8 cellular contexts compared by ENCODE assay signal in genomic region chrX:48919360-48919821, GRCh38.
DNase-seq lines count a peak whose midpoint lies in the region; ATAC-seq and TF ChIP-seq lines count a peak whose summit lies in the region.

No MANE protein-coding gene starts in this region.

- peak overlapping the region; percentile 56; the same call in 1 of the 2 replicates for H3K4me3 ChIP-seq in AG10803 (ENCODE audit: low read length)
- H3K4me3 ChIP-seq in fibroblast of pulmonary artery (replicated peaks; ENCODE audit: low read depth, low read length) = peak overlapping the region; percentile 60
- H3K4me3 ChIP-seq in parathyroid adenoma (ENCODE audit: low read depth, low read length) = peak overlapping the region; percentile 68

- TF ChIP-seq CTCF in AG10803 (conservative IDR thresholded peaks at IDR 0.05; ENCODE audit: low read length) = no peak
- no peak for TF ChIP-seq CTCF in fibroblast of pulmonary artery (IDR thresholded peaks at IDR 0.05; ENCODE audit: low read length, missing control alignments)
- no peak for TF ChIP-seq CTCF in parathyroid adenoma (IDR thresholded peaks at IDR 0.05)

- ATAC-seq in HG02610 (IDR thresholded peaks at IDR 0.05; ENCODE audit: unreplicated experiment) (peak; percentile 20), GM18868 (IDR thresholded peaks at IDR 0.05; ENCODE audit: unreplicated experiment) (no peak), HG03025 (IDR thresholded peaks at IDR 0.05; ENCODE audit: low FRiP score, unreplicated experiment) (no peak)
- peak; percentile 30 to 37 for ATAC-seq in activated CD4-positive, CD25-positive, alpha-beta regulatory T cell treated with anti-CD3 and anti-CD28 coated beads, Interleukin-2, amount 50 U/mL, for 24 hours

- H3K27ac ChIP-seq in parathyroid adenoma = peak overlapping the region; percentile 84

- peak overlapping the region; percentile 68 for H3K4me2 ChIP-seq in parathyroid adenoma (ENCODE audit: low read length)

- peaks cover 6% of the 10 kb centered on the region for H3K4me1 ChIP-seq in parathyroid adenoma

- H2AFZ ChIP-seq in parathyroid adenoma = peak overlapping the region; percentile 79

- H3K79me2 ChIP-seq in parathyroid adenoma = no peaks in the 10 kb centered on the region

- H3K9me3 ChIP-seq in parathyroid adenoma (ENCODE audit: control insufficient read depth, low read length) = no peaks in the 10 kb centered on the region

- DNase-seq in AG10803 (ENCODE audit: low read depth) = no peak
- no peak for DNase-seq in fibroblast of pulmonary artery (ENCODE audit: low read depth)
- DNase-seq in NCI-H2196 (lab: John Stamatoyannopoulos, UW; ENCODE audit: unreplicated experiment) = no peak

- H3K27me3 ChIP-seq in parathyroid adenoma (ENCODE audit: control insufficient read depth, insufficient read depth, low read length) = no peaks in the 10 kb centered on the region

- no peak overlapping the region for H3K9ac ChIP-seq in parathyroid adenoma

- no peaks in the 10 kb centered on the region for H3K36me3 ChIP-seq in parathyroid adenoma (ENCODE audit: control insufficient read depth, insufficient read depth, low read length)

Comparison
In these comparisons a context has a peak if more than half of its experiments do, and no peak if none do; other contexts are left out.
1. ATAC-seq: peak in HG02610 (single experiment) and activated CD4-positive, CD25-positive, alpha-beta regulatory T cell treated with anti-CD3 and anti-CD28 coated beads, Interleukin-2, amount 50 U/mL, for 24 hours (2 of 2); none in GM18868 (single experiment) and HG03025 (single experiment).
2. Peak in every context shown above with its lines, with median percentiles within 50 percentile points of each other: H3K4me3 ChIP-seq.